1 cellular context compared by ENCODE assay signal in genomic region chr3:15205934-15206661, GRCh38.
TF ChIP-seq lines count a peak whose summit lies in the region.

TSS of gene CAPN7 (plus strand) at chr3:15206246. CDS start at chr3:15206496, 250 bp downstream.

TF ChIP-seq in H1, 55 proteins besides CTCF, POLR2A, EP300 and RAD21 (continued from another document):
- TF ChIP-seq KDM4A (IDR thresholded peaks at IDR 0.05; ENCODE audit: low read depth, low read length, severe bottlenecking) (peak; percentile 90), NRF1 (IDR thresholded peaks at IDR 0.05; ENCODE audit: low read depth, low read length) (peak; percentile 64), PHF8 (conservative IDR thresholded peaks at IDR 0.05; ENCODE audit: low read depth, low read length) (peak; percentile 88; the same call in 1 of the 2 replicates), YY1 (IDR thresholded peaks at IDR 0.05; ENCODE audit: low read depth, low read length) (peak; percentile 81), CREB1 (IDR thresholded peaks at IDR 0.05) (peak; percentile 28; the same call in 1 of the 2 replicates), ZNF274 (IDR thresholded peaks at IDR 0.05; ENCODE audit: borderline replicate concordance, extremely low read depth, low read length) (no peak), GABPA (IDR thresholded peaks at IDR 0.05; ENCODE audit: borderline replicate concordance, insufficient read depth, low read length) (peak; percentile 36; the same call in 1 of the 2 replicates), E2F6 (IDR thresholded peaks at IDR 0.05) (peak; percentile 18; the same call in 1 of the 2 replicates), ATF3 (IDR thresholded peaks at IDR 0.05; ENCODE audit: insufficient read depth, low read depth, low read length) (0 out of 2 replicates have a peak, but pooled peaks have one; percentile 6), HDAC2 (IDR thresholded peaks at IDR 0.05; ENCODE audit: borderline replicate concordance in 1 of 2, low read depth in 2 of 2, low read length in 2 of 2) (peak; percentile 80 to 90), CHD2 (IDR thresholded peaks at IDR 0.05; ENCODE audit: low read length) (no peak), KDM5A (IDR thresholded peaks at IDR 0.05; ENCODE audit: low read length) (no peak), TBP (IDR thresholded peaks at IDR 0.05; ENCODE audit: low read depth, low read length) (peak; percentile 60; the same call in 1 of the 2 replicates), BACH1 (IDR thresholded peaks at IDR 0.05; ENCODE audit: low read length) (peak; percentile 93), RBBP5 (IDR thresholded peaks at IDR 0.05; ENCODE audit: borderline replicate concordance, low read depth, low read length) (peak; percentile 84; the same call in 1 of the 2 replicates)
